In the genomic region with DNA sequence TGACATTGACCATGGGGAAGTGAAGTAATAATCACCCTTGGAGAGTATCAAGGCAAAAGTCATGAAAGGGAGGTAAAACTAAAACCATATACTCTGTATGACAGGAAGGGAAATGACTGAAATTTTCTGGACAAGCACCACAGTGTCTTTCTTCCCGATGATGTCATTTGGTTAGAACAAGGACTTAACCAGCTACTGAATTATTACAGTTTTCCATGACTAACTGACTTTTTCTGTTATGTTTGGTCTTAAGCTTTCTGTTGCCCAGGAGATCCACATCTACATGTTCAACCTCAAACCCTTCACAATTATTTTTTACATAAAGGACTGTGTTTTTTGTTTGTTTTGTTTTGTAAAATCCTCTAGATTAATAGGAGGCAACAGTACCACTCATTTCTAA, we compare ENCODE assay signal across 1 cellular context.
TF ChIP-seq lines count a peak whose summit lies in the region.

No MANE protein-coding gene starts in this region.

TF ChIP-seq in WTC11, 78 proteins besides CTCF, POLR2A, EP300 and RAD21 (continued from another document):
- TF ChIP-seq, protein P1, sequence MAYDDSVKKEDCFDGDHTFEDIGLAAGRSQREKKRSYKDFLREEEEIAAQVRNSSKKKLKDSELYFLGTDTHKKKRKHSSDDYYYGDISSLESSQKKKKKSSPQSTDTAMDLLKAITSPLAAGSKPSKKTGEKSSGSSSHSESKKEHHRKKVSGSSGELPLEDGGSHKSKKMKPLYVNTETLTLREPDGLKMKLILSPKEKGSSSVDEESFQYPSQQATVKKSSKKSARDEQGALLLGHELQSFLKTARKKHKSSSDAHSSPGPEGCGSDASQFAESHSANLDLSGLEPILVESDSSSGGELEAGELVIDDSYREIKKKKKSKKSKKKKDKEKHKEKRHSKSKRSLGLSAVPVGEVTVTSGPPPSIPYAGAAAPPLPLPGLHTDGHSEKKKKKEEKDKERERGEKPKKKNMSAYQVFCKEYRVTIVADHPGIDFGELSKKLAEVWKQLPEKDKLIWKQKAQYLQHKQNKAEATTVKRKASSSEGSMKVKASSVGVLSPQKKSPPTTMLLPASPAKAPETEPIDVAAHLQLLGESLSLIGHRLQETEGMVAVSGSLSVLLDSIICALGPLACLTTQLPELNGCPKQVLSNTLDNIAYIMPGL (CRISPR knock-in tag; IDR thresholded peaks at IDR 0.05): no peak
- no peak for TF ChIP-seq RELA (CRISPR knock-in tag; IDR thresholded peaks at IDR 0.05; ENCODE audit: borderline replicate concordance)
